6 cellular contexts compared by ENCODE assay signal in genomic region chr19:17246681-17247425, GRCh38. TPM values are rescaled to one million over a fixed set of nuclear protein-coding genes. Genes with fewer than 3 reads are reported as not detected.
DNase-seq lines count a peak whose midpoint lies in the region; ATAC-seq and TF ChIP-seq lines count a peak whose summit lies in the region.

No MANE protein-coding gene starts in this region.

- H3K9me3 ChIP-seq in WERI-Rb-1 (ENCODE audit: severe bottlenecking) = no peaks in the 10 kb centered on the region
- H3K9me3 ChIP-seq in left lung = no peaks in the 10 kb centered on the region

- peak overlapping the region; percentile 55 for H3K4me3 ChIP-seq in WERI-Rb-1 (ENCODE audit: low read depth, low read length)
- peak overlapping the region; percentile 17 to 72 for H3K4me3 ChIP-seq in left lung

- H3K27ac ChIP-seq in WERI-Rb-1 = peak overlapping the region; percentile 99
- peak overlapping the region; percentile 74 to 76 for H3K27ac ChIP-seq in left lung

- ATAC-seq in left lung (peak; percentile 34), GM21786 (IDR thresholded peaks at IDR 0.05; ENCODE audit: unreplicated experiment) (no peak), GM18867 (IDR thresholded peaks at IDR 0.05; ENCODE audit: unreplicated experiment) (no peak)

- TF ChIP-seq CTCF in WERI-Rb-1 (IDR thresholded peaks at IDR 0.05; ENCODE audit: low read depth, low read length) = no peak
- no peak for TF ChIP-seq CTCF in left lung (IDR thresholded peaks at IDR 0.05)

- peaks cover 15% of the 10 kb centered on the region for H3K36me3 ChIP-seq in WERI-Rb-1
- H3K36me3 ChIP-seq in left lung = peaks cover 0 to 5% of the 10 kb centered on the region in 2 donors

- H3K27me3 ChIP-seq in WERI-Rb-1 (ENCODE audit: insufficient read depth, low read depth, severe bottlenecking) (no peaks in the 10 kb centered on the region), left lung (peaks cover 0 to 17% of the 10 kb centered on the region in 2 donors)

- intact Hi-C loops in left lung (cut with DNase I) = no loop called here

- peaks cover 22 to 38% of the 10 kb centered on the region in 2 donors for H3K4me1 ChIP-seq in left lung

- DNase-seq in HCEC 1CT = peak; percentile 78
- DNase-seq in WERI-Rb-1 = no peak
- peak; percentile 56 to 84 for DNase-seq in left lung
- no peak for DNase-seq in glomerular visceral epithelial cell (ENCODE audit: extremely low spot score)

RNA-seq across cellular contexts. Expression of gene NR2F6, which starts 1.1 kb away (rescaled TPM):
- 10 to 100 TPM; 48.7 to 56.5 TPM for total RNA-seq in left lung

RNA-seq across cellular contexts. Expression of gene USHBP1, which starts 17.7 kb away (rescaled TPM):
- total RNA-seq in left lung = 1 to 10 TPM; 4.8 to 9.2 TPM

RNA-seq across cellular contexts. Expression of gene BABAM1, which starts 20.4 kb away (rescaled TPM):
- total RNA-seq in left lung = 10 to 100 TPM; 73.1 to 75.5 TPM

RNA-seq across cellular contexts. Expression of gene OCEL1, which starts 20.8 kb away (rescaled TPM):
- 10 to 100 TPM; 35.4 to 38.0 TPM for total RNA-seq in left lung

RNA-seq across cellular contexts. Expression of gene USE1, which starts 31.7 kb away (rescaled TPM):
- total RNA-seq in left lung = 10 to 100 TPM; 23.1 to 25.6 TPM

Comparison
In these comparisons a context has a peak if more than half of its experiments do, and no peak if none do; other contexts are left out.
1. DNase-seq: peak in HCEC 1CT (single experiment) and left lung (2 of 2); none in WERI-Rb-1 (single experiment) and glomerular visceral epithelial cell (single experiment).